In the genomic region with DNA sequence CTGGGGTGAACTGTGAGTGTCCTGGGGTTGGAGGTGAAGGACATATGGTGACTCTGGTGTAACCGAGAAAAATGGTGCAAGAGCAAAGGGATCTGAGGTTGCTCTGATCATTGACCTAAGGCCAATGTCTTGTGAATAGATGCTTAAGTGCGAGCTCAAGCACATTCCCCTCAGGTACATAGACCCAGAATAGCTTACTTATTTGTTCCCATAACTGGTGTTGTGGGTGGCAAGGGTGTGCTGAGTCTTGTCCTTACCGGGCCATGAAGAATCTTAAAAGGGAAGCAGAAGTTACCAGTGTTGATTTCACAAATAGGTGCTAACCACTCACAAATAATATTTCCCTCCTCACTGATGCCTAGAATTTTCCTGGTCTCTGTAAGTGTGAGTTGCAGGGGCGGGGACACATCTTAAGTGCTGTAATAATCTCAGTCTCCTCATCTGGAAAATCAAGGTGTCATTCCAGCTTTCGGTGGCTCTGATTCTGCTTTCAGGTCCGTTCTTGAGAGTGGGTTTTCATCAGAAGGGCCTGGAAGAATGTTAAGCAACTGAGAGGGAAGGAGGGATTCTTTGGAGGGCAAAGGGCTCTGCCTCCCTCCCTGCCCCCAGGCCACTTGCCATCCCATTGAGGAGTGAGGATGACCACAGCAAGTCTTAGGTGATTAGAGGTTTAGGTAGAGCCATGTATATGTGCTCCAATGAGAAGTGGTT, we compare ENCODE assay signal across 26 cellular contexts. TPM values are rescaled to one million over a fixed set of nuclear protein-coding genes. Genes with fewer than 3 reads are reported as not detected.
DNase-seq lines count a peak whose midpoint lies in the region; ATAC-seq and TF ChIP-seq lines count a peak whose summit lies in the region.
"Had no signal": no experiment of that assay in that cellular context is flagged by ENCODE, and none has a peak within 500 bp of the region (broad histone marks: within the 10 kb centered on the region; RNA-seq: fewer than 3 reads in every experiment).

No MANE protein-coding gene starts in this region.

- H3K36me3 ChIP-seq in endodermal cell (ENCODE audit: control insufficient read depth, insufficient read depth, low read length) = no peaks in the 10 kb centered on the region
- H3K36me3 ChIP-seq in neural progenitor cell = no peaks in the 10 kb centered on the region
- no peaks in the 10 kb centered on the region for H3K36me3 ChIP-seq in tibial artery

- no peak overlapping the region for H3K4me2 ChIP-seq in neural progenitor cell
- H3K4me2 ChIP-seq: PC-9 had no signal

- H4K20me1 ChIP-seq in neural progenitor cell (ENCODE audit: low read depth) = no peaks in the 10 kb centered on the region

- no peaks in the 10 kb centered on the region for H3K9me3 Mint-ChIP-seq in endodermal cell
- H3K9me3 Mint-ChIP-seq in neural progenitor cell = peaks cover 3% of the 10 kb centered on the region
- H3K9me3 Mint-ChIP-seq: CD8-positive, alpha-beta memory T cell had no signal

- H3K9ac ChIP-seq in endodermal cell (ENCODE audit: extremely low read depth, low read length, poor library complexity, severe bottlenecking) (no peak overlapping the region), neural progenitor cell (no peak overlapping the region)

- H3F3A ChIP-seq in neural progenitor cell (ENCODE audit: low read depth) = peaks cover 38% of the 10 kb centered on the region

- H3K27ac ChIP-seq in endodermal cell (ENCODE audit: low read depth, low read length) (no peak overlapping the region), neural progenitor cell (no peak overlapping the region), tibial artery (no peak overlapping the region)
- H3K27ac ChIP-seq: PC-9, SK-N-MC had no signal

- 88 to 93% methylated on average over 2 to 6 of the region's 6 CpGs for WGBS in endodermal cell (ENCODE audit: insufficient coverage in 1 of 2, insufficient read length in 1 of 2), 2 experiments

- DNase-seq in GM12865 (ENCODE audit: low read depth) (peak; percentile 24), endodermal cell (peak; percentile 36), neural progenitor cell (ENCODE audit: low spot score) (no peak), tibial artery (no peak), COR-L47 (lab: John Stamatoyannopoulos, UW) (no peak)
- DNase-seq in activated T-cell treated with anti-CD3 and anti-CD28 coated beads, Interleukin-2, amount 50 U/mL, for 48 hours = no peak
- DNase-seq: AML-193; C1 segment of cervical spinal cord; CD8-positive, alpha-beta memory T cell; DMS53; GDM1; GOT3; Kasumi-1; NCI-H1048; NCI-H1417 treated with DMSO at 0.1 percent for 48 hours; NCI-H187; NCI-H2107; NCI-H2227 treated with DMSO at 0.1 percent for 48 hours; NCI-H510A; PC-9; RPMI8226; SHP77 treated with DMSO at 0.1 percent for 48 hours had no signal

- H3K27ac Mint-ChIP-seq in endodermal cell (no peak overlapping the region), neural progenitor cell (peak overlapping the region; percentile 94)

- H3K79me2 ChIP-seq in neural progenitor cell (ENCODE audit: low read depth) = no peaks in the 10 kb centered on the region

- H3K4me3 ChIP-seq in GM12865 (ENCODE audit: low read depth, low read length) (no peak overlapping the region), endodermal cell (ENCODE audit: low read length) (no peak overlapping the region), neural progenitor cell (no peak overlapping the region), tibial artery (no peak overlapping the region)
- H3K4me3 ChIP-seq: PC-9, SK-N-MC had no signal

- H3K9me3 ChIP-seq in endodermal cell (ENCODE audit: control insufficient read depth, low read length) = no peaks in the 10 kb centered on the region
- H3K9me3 ChIP-seq in neural progenitor cell (ENCODE audit: low read depth) = no peaks in the 10 kb centered on the region
- no peaks in the 10 kb centered on the region for H3K9me3 ChIP-seq in tibial artery

- H3K27me3 Mint-ChIP-seq in endodermal cell (ENCODE audit: insufficient read depth) = peaks cover 7% of the 10 kb centered on the region
- H3K27me3 Mint-ChIP-seq in neural progenitor cell (ENCODE audit: insufficient read depth, low read depth) = peaks cover 17% of the 10 kb centered on the region

- no peaks in the 10 kb centered on the region for H3K27me3 ChIP-seq in endodermal cell (ENCODE audit: control insufficient read depth, insufficient read depth, low read length, poor library complexity, severe bottlenecking)
- H3K27me3 ChIP-seq in neural progenitor cell = no peaks in the 10 kb centered on the region
- peaks cover 0 to 5% of the 10 kb centered on the region in 2 donors for H3K27me3 ChIP-seq in tibial artery

- TF ChIP-seq CTCF in GM12865 (IDR thresholded peaks at IDR 0.05; ENCODE audit: insufficient read depth, low read depth, low read length, missing control alignments) (no peak), endodermal cell (conservative IDR thresholded peaks at IDR 0.05) (no peak), neural progenitor cell (IDR thresholded peaks at IDR 0.05) (no peak), tibial artery (IDR thresholded peaks at IDR 0.05) (no peak)

- H3K4me3 Mint-ChIP-seq in endodermal cell (no peak overlapping the region), neural progenitor cell (no peak overlapping the region)
- H3K4me3 Mint-ChIP-seq: CD8-positive, alpha-beta memory T cell had no signal

- intact Hi-C loops in tibial artery (cut with DNase I; ENCODE audit: low total_unique reads) = no loop called here

- peaks cover 13% of the 10 kb centered on the region for H3K4me1 ChIP-seq in endodermal cell (ENCODE audit: control insufficient read depth, insufficient read depth, low read length)
- peaks cover 40% of the 10 kb centered on the region for H3K4me1 ChIP-seq in neural progenitor cell
- H3K4me1 ChIP-seq in tibial artery = peaks cover 0 to 5% (median 0%) of the 10 kb centered on the region in 4 donors

- H2AFZ ChIP-seq in neural progenitor cell (replicated peaks) = no peak overlapping the region
- H2AFZ ChIP-seq: PC-9 had no signal

- H3K4me1 Mint-ChIP-seq in endodermal cell (peaks cover 33% of the 10 kb centered on the region), neural progenitor cell (peaks cover 82% of the 10 kb centered on the region)

- peak; percentile 57 for ATAC-seq in GM19324 (IDR thresholded peaks at IDR 0.05; ENCODE audit: low FRiP score, unreplicated experiment)
- ATAC-seq in GM18858 (IDR thresholded peaks at IDR 0.05; ENCODE audit: unreplicated experiment) = no peak
- ATAC-seq: HCT116 had no signal

- H3K36me3 Mint-ChIP-seq in endodermal cell (ENCODE audit: low read depth) = no peaks in the 10 kb centered on the region
- no peaks in the 10 kb centered on the region for H3K36me3 Mint-ChIP-seq in neural progenitor cell

RNA-seq across cellular contexts. Expression of gene LIPG, which starts 54.9 kb away (rescaled TPM):
- total RNA-seq in endodermal cell = 1 to 10 TPM; 4.0 to 5.0 TPM
- polyA plus RNA-seq in endodermal cell (2013, experiment 1 of 2) = 62.8 TPM
- polyA plus RNA-seq in endodermal cell (2013, experiment 2 of 2) = 54.8 TPM
- 3.7 and 13.2 TPM in 2 replicates for total RNA-seq in neural progenitor cell (ENCODE audit: low replicate concordance)
- total RNA-seq: CD8-positive, alpha-beta memory T cell had no signal
- polyA plus RNA-seq: CD8-positive, alpha-beta memory T cell had no signal

Comparison
In these comparisons a context has a peak if more than half of its experiments do, and no peak if none do; other contexts are left out.
1. DNase-seq: peak in GM12865 (single experiment) and endodermal cell (single experiment); none in neural progenitor cell (single experiment), activated T-cell treated with anti-CD3 and anti-CD28 coated beads, Interleukin-2, amount 50 U/mL, for 48 hours (0 of 2), tibial artery (0 of 2) and COR-L47 (single experiment).